Comparison of ENCODE assay signal across 13 cellular contexts in genomic region chr11:100890779-100891178, GRCh38.
DNase-seq lines count a peak whose midpoint lies in the region; ATAC-seq and TF ChIP-seq lines count a peak whose summit lies in the region.
"Had no signal": no experiment of that assay in that cellular context is flagged by ENCODE, and none has a peak within 500 bp of the region (broad histone marks: within the 10 kb centered on the region; RNA-seq: fewer than 3 reads in every experiment).

No MANE protein-coding gene starts in this region.

- H3K9me3 Mint-ChIP-seq in HFFc6: no peaks in the 10 kb centered on the region
- H3K9me3 Mint-ChIP-seq: activated naive CD4-positive, alpha-beta T cell treated with anti-CD3 and anti-CD28 coated beads, Interleukin-2, amount 50 U/mL, for 24 hours had no signal

- DNase-seq in ACHN (peak; percentile 23), HFFc6 (peak; percentile 77), brain pericyte (ENCODE audit: low read depth, low spot score) (peak; percentile 85), kidney tubule cell (ENCODE audit: low spot score) (peak; percentile 59), activated T-cell treated with anti-CD3 and anti-CD28 coated beads for 4 hours (no peak), NCI-H1417 treated with DMSO at 0.1 percent for 48 hours (lab: John Stamatoyannopoulos, UW) (no peak), NCI-H748 (lab: John Stamatoyannopoulos, UW; ENCODE audit: unreplicated experiment) (no peak)
- DNase-seq: heart right ventricle, MM.1S, NCI-H345, right lobe of liver had no signal

- in situ Hi-C loops in ACHN (cut with HindIII; ENCODE audit: low pct_ligation_motif_present, low pct_unique_long_range_greater_than_20kb, low sequenced_read_pairs): no loop called here

- H3K27ac Mint-ChIP-seq in HFFc6: peak overlapping the region; percentile 75
- H3K27ac Mint-ChIP-seq: activated naive CD4-positive, alpha-beta T cell treated with anti-CD3 and anti-CD28 coated beads, Interleukin-2, amount 50 U/mL, for 24 hours had no signal

- peak overlapping the region; percentile 74 for H3K4me3 Mint-ChIP-seq in HFFc6
- H3K4me3 Mint-ChIP-seq: activated naive CD4-positive, alpha-beta T cell treated with anti-CD3 and anti-CD28 coated beads, Interleukin-2, amount 50 U/mL, for 24 hours had no signal

- peaks cover 34% of the 10 kb centered on the region for H3K4me1 Mint-ChIP-seq in HFFc6 (ENCODE audit: low read depth)
- H3K4me1 Mint-ChIP-seq: activated naive CD4-positive, alpha-beta T cell treated with anti-CD3 and anti-CD28 coated beads, Interleukin-2, amount 50 U/mL, for 24 hours had no signal

- peaks cover 2% of the 10 kb centered on the region; the same call in 1 of the 2 replicates for H3K27me3 Mint-ChIP-seq in HFFc6 (ENCODE audit: insufficient read depth)
- H3K27me3 Mint-ChIP-seq: activated naive CD4-positive, alpha-beta T cell treated with anti-CD3 and anti-CD28 coated beads, Interleukin-2, amount 50 U/mL, for 24 hours had no signal

- TF ChIP-seq CTCF in HFFc6 (IDR thresholded peaks at IDR 0.05): no peak

- ATAC-seq in HG02938 (IDR thresholded peaks at IDR 0.05; ENCODE audit: unreplicated experiment): no peak

- H3K36me3 Mint-ChIP-seq in HFFc6 (ENCODE audit: low read depth): no peaks in the 10 kb centered on the region
- H3K36me3 Mint-ChIP-seq: activated naive CD4-positive, alpha-beta T cell treated with anti-CD3 and anti-CD28 coated beads, Interleukin-2, amount 50 U/mL, for 24 hours had no signal

Comparison
In these comparisons a context has a peak if more than half of its experiments do, and no peak if none do; other contexts are left out.
1. DNase-seq: peak in ACHN (single experiment), HFFc6 (single experiment), brain pericyte (single experiment) and kidney tubule cell (single experiment); none in activated T-cell treated with anti-CD3 and anti-CD28 coated beads for 4 hours (single experiment), NCI-H1417 treated with DMSO at 0.1 percent for 48 hours (single experiment) and NCI-H748 (single experiment).